In the genomic region with DNA sequence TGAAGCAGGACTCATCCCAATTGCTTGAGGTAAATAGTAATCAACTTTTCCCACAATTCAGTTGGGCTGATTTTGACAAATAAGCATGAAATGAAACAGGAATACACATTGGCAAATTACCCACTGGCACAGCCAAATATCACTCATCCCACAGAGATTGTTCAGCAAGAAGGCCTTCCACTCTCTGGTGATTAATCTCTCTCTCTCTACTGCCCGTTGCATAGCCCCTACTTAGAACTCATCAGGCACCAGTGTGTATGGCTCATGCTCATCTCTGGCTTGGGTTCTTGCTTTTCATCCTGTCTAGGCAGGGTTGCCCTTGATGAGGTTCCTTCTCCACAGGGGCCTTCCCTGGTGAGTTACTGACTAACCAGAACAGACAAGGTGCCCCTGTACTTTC, we compare ENCODE assay signal across 8 cellular contexts. TPM values are rescaled to one million over a fixed set of nuclear protein-coding genes. Genes with fewer than 3 reads are reported as not detected.
DNase-seq lines count a peak whose midpoint lies in the region; ATAC-seq lines count a peak whose summit lies in the region.

No MANE protein-coding gene starts in this region.

- no peaks in the 10 kb centered on the region for H3K9me3 Mint-ChIP-seq in activated T-helper 1 cell treated with anti-CD3 and anti-CD28 coated beads, Interleukin-12 subunit alpha, Interleukin-12 subunit beta, Interleukin-2, Interleukin-4 antibody, amounts not matched to agents 30 ng/mL and 10 ng/mL and 1 ng/mL, durations not matched to agents 14 hours and 24 hours and 36 hours
- peaks cover 0 to 7% of the 10 kb centered on the region in 2 donors for H3K9me3 Mint-ChIP-seq in stimulated activated naive CD8-positive, alpha-beta T cell treated with anti-CD3 and anti-CD28 coated beads, Interleukin-15, amount 100 ng/mL, for 72 hours

- H3K36me3 Mint-ChIP-seq in activated T-helper 1 cell treated with anti-CD3 and anti-CD28 coated beads, Interleukin-12 subunit alpha, Interleukin-12 subunit beta, Interleukin-2, Interleukin-4 antibody, amounts not matched to agents 30 ng/mL and 10 ng/mL and 1 ng/mL, durations not matched to agents 14 hours and 24 hours and 36 hours (ENCODE audit: low read depth), result peaks cover 8% of the 10 kb centered on the region

- H3K27ac ChIP-seq in iPS-18a (ENCODE audit: low read length), result no peak overlapping the region

- DNase-seq in NCI-H146 (lab: John Stamatoyannopoulos, UW) (peak; percentile 0), NCI-H146 treated with DMSO at 0.1 percent for 48 hours (lab: John Stamatoyannopoulos, UW; ENCODE audit: unreplicated experiment) (no peak), kidney glomerular epithelial cell (lab: John Stamatoyannopoulos, UW) (no peak)
- no peak for DNase-seq in activated T-helper 1 cell treated with anti-CD3 and anti-CD28 coated beads, Interleukin-12 subunit alpha, Interleukin-12 subunit beta, Interleukin-2, Interleukin-4 antibody, amounts not matched to agents 30 ng/mL and 10 ng/mL and 1 ng/mL, durations not matched to agents 14 hours and 24 hours and 36 hours (ENCODE audit: low spot score)
- DNase-seq in stimulated activated naive CD8-positive, alpha-beta T cell treated with anti-CD3 and anti-CD28 coated beads, Interleukin-15, amount 100 ng/mL, for 72 hours, result peak in 1 of 2 donors; percentile 19
- no peak for DNase-seq in activated CD8-positive, alpha-beta memory T cell treated with anti-CD3 and anti-CD28 coated beads, Interleukin-2, amount 50 U/mL, for 4 hours

- peak overlapping the region; percentile 88 for H3K4me3 ChIP-seq in iPS-18a (ENCODE audit: low read length)

- no peaks in the 10 kb centered on the region for H3K9me3 ChIP-seq in iPS-18a (ENCODE audit: control insufficient read depth, low read depth, low read length)

- intact Hi-C loops in activated T-helper 1 cell treated with anti-CD3 and anti-CD28 coated beads, Interleukin-12 subunit alpha, Interleukin-12 subunit beta, Interleukin-2, Interleukin-4 antibody, amounts not matched to agents 30 ng/mL and 10 ng/mL and 1 ng/mL, durations not matched to agents 14 hours and 24 hours and 36 hours (cut with micrococcal nuclease), result no loop called here

- no peak for ATAC-seq in stimulated activated naive CD8-positive, alpha-beta T cell treated with anti-CD3 and anti-CD28 coated beads, Interleukin-15, amount 100 ng/mL, for 72 hours
- no peak for ATAC-seq in GM19328 (IDR thresholded peaks at IDR 0.05; ENCODE audit: unreplicated experiment)

- H3K4me1 ChIP-seq in iPS-18a (ENCODE audit: control insufficient read depth, low read depth, low read length), result peaks cover 8% of the 10 kb centered on the region

- H3K9ac ChIP-seq in iPS-18a (ENCODE audit: low read length), result peak overlapping the region; percentile 84

- H3K4me1 Mint-ChIP-seq in activated T-helper 1 cell treated with anti-CD3 and anti-CD28 coated beads, Interleukin-12 subunit alpha, Interleukin-12 subunit beta, Interleukin-2, Interleukin-4 antibody, amounts not matched to agents 30 ng/mL and 10 ng/mL and 1 ng/mL, durations not matched to agents 14 hours and 24 hours and 36 hours (ENCODE audit: low read depth), result peaks cover 16% of the 10 kb centered on the region
- peaks cover 27% of the 10 kb centered on the region for H3K4me1 Mint-ChIP-seq in stimulated activated naive CD8-positive, alpha-beta T cell treated with anti-CD3 and anti-CD28 coated beads, Interleukin-15, amount 100 ng/mL, for 72 hours

- no peaks in the 10 kb centered on the region for H3K27me3 ChIP-seq in iPS-18a (ENCODE audit: control insufficient read depth, insufficient read depth, low read length)

- H3K27ac Mint-ChIP-seq in activated T-helper 1 cell treated with anti-CD3 and anti-CD28 coated beads, Interleukin-12 subunit alpha, Interleukin-12 subunit beta, Interleukin-2, Interleukin-4 antibody, amounts not matched to agents 30 ng/mL and 10 ng/mL and 1 ng/mL, durations not matched to agents 14 hours and 24 hours and 36 hours, result peak overlapping the region; percentile 99
- H3K27ac Mint-ChIP-seq in stimulated activated naive CD8-positive, alpha-beta T cell treated with anti-CD3 and anti-CD28 coated beads, Interleukin-15, amount 100 ng/mL, for 72 hours, result peak overlapping the region; percentile 99

- H3K27me3 Mint-ChIP-seq in activated T-helper 1 cell treated with anti-CD3 and anti-CD28 coated beads, Interleukin-12 subunit alpha, Interleukin-12 subunit beta, Interleukin-2, Interleukin-4 antibody, amounts not matched to agents 30 ng/mL and 10 ng/mL and 1 ng/mL, durations not matched to agents 14 hours and 24 hours and 36 hours (ENCODE audit: insufficient read depth), result peaks cover 4% of the 10 kb centered on the region
- H3K27me3 Mint-ChIP-seq in stimulated activated naive CD8-positive, alpha-beta T cell treated with anti-CD3 and anti-CD28 coated beads, Interleukin-15, amount 100 ng/mL, for 72 hours, result no peaks in the 10 kb centered on the region

- H3K4me3 Mint-ChIP-seq in activated T-helper 1 cell treated with anti-CD3 and anti-CD28 coated beads, Interleukin-12 subunit alpha, Interleukin-12 subunit beta, Interleukin-2, Interleukin-4 antibody, amounts not matched to agents 30 ng/mL and 10 ng/mL and 1 ng/mL, durations not matched to agents 14 hours and 24 hours and 36 hours, result peak overlapping the region; percentile 97
- H3K4me3 Mint-ChIP-seq in stimulated activated naive CD8-positive, alpha-beta T cell treated with anti-CD3 and anti-CD28 coated beads, Interleukin-15, amount 100 ng/mL, for 72 hours, result peak overlapping the region; percentile 99

- peaks cover 18% of the 10 kb centered on the region for H3K36me3 ChIP-seq in iPS-18a (ENCODE audit: control insufficient read depth, low read depth, low read length)

RNA-seq across cellular contexts. Expression of gene BSDC1, which starts 1.1 kb away (rescaled TPM):
- 48.8 and 50.3 TPM in 2 replicates for total RNA-seq in activated T-helper 1 cell treated with anti-CD3 and anti-CD28 coated beads, Interleukin-12 subunit alpha, Interleukin-12 subunit beta, Interleukin-2, Interleukin-4 antibody, amounts not matched to agents 30 ng/mL and 10 ng/mL and 1 ng/mL, durations not matched to agents 14 hours and 24 hours and 36 hours

RNA-seq across cellular contexts. Expression of gene TSSK3, which starts 30.8 kb away (rescaled TPM):
- total RNA-seq in activated T-helper 1 cell treated with anti-CD3 and anti-CD28 coated beads, Interleukin-12 subunit alpha, Interleukin-12 subunit beta, Interleukin-2, Interleukin-4 antibody, amounts not matched to agents 30 ng/mL and 10 ng/mL and 1 ng/mL, durations not matched to agents 14 hours and 24 hours and 36 hours, result 0.51 and 1.3 TPM in 2 replicates

RNA-seq across cellular contexts. Expression of gene FAM229A, which starts 30.9 kb away (rescaled TPM):
- 4.0 TPM in 2 replicates for total RNA-seq in activated T-helper 1 cell treated with anti-CD3 and anti-CD28 coated beads, Interleukin-12 subunit alpha, Interleukin-12 subunit beta, Interleukin-2, Interleukin-4 antibody, amounts not matched to agents 30 ng/mL and 10 ng/mL and 1 ng/mL, durations not matched to agents 14 hours and 24 hours and 36 hours

RNA-seq across cellular contexts. Expression of gene MARCKSL1, which starts 57.1 kb away (rescaled TPM):
- 31.6 and 31.8 TPM in 2 replicates for total RNA-seq in activated T-helper 1 cell treated with anti-CD3 and anti-CD28 coated beads, Interleukin-12 subunit alpha, Interleukin-12 subunit beta, Interleukin-2, Interleukin-4 antibody, amounts not matched to agents 30 ng/mL and 10 ng/mL and 1 ng/mL, durations not matched to agents 14 hours and 24 hours and 36 hours
